ENCODE assay signal across 8 cellular contexts in genomic region chr11:10807629-10808552, GRCh38. TPM values are rescaled to one million over a fixed set of nuclear protein-coding genes. Genes with fewer than 3 reads are reported as not detected.
DNase-seq lines count a peak whose midpoint lies in the region; ATAC-seq and TF ChIP-seq lines count a peak whose summit lies in the region.

No MANE protein-coding gene starts in this region.

- intact Hi-C loops in naive thymus-derived CD4-positive, alpha-beta T cell (cut with micrococcal nuclease), result loop anchor here (1.0 to 5.0 kb wide), 12 partner anchors 16 to 1035 kb away; partner anchors contain the start of genes CTR9 (in 2 of the 2), ZBED5 (in 2 of the 2), AMPD3 (in 1 of the 2) and GALNT18 (in 1 of the 2)

- H3K36me3 Mint-ChIP-seq in activated T-cell treated with anti-CD3 and anti-CD28 coated beads, Interleukin-2, amount 50 U/mL, for 72 hours (ENCODE audit: insufficient read depth in 2 of 2), result peaks cover 27 to 43% of the 10 kb centered on the region in 2 donors
- peaks cover 7 to 43% (median 32%) of the 10 kb centered on the region in 5 donors for H3K36me3 Mint-ChIP-seq in naive thymus-derived CD4-positive, alpha-beta T cell

- H3K4me2 ChIP-seq in fibroblast of lung (ENCODE audit: extremely low read depth, insufficient read depth, low read length), result peak overlapping the region; percentile 89

- no peaks in the 10 kb centered on the region for H3K9me3 ChIP-seq in fibroblast of lung (ENCODE audit: control insufficient read depth, insufficient read depth, low read depth, low read length)
- H3K9me3 ChIP-seq in naive thymus-derived CD4-positive, alpha-beta T cell (ENCODE audit: control insufficient read depth in 2 of 3, low read length in 3 of 3), result no peaks in the 10 kb centered on the region

- peak; percentile 17 for ATAC-seq in HG02571 (IDR thresholded peaks at IDR 0.05; ENCODE audit: unreplicated experiment)
- ATAC-seq in activated T-cell treated with anti-CD3 and anti-CD28 coated beads, Interleukin-2, amount 50 U/mL, for 72 hours (replicated peaks in 1 of 2), result no peak
- ATAC-seq in naive thymus-derived CD4-positive, alpha-beta T cell, result no peak
- ATAC-seq in stimulated activated naive CD8-positive, alpha-beta T cell treated with anti-CD3 and anti-CD28 coated beads, Interleukin-15, Interleukin-2, amounts not matched to agents 100 U/mL and 50 U/mL, for 24 hours, result no peak

- peak overlapping the region; percentile 96 for H3K27ac ChIP-seq in fibroblast of lung (ENCODE audit: insufficient read depth, low read length)
- H3K27ac ChIP-seq in naive thymus-derived CD4-positive, alpha-beta T cell (ENCODE audit: low read depth, low read length), result peak overlapping the region; percentile 95

- peak overlapping the region; percentile 96 to 97 for H3K4me3 Mint-ChIP-seq in activated T-cell treated with anti-CD3 and anti-CD28 coated beads, Interleukin-2, amount 50 U/mL, for 72 hours
- peak overlapping the region; percentile 93 to 98 (median 97) for H3K4me3 Mint-ChIP-seq in naive thymus-derived CD4-positive, alpha-beta T cell

- H2AFZ ChIP-seq in fibroblast of lung (ENCODE audit: low read length), result no peak overlapping the region

- H3K79me2 ChIP-seq in fibroblast of lung (ENCODE audit: control insufficient read depth, insufficient read depth, low read length), result peaks cover 50% of the 10 kb centered on the region

- H3K27me3 ChIP-seq in fibroblast of lung (ENCODE audit: control insufficient read depth, insufficient read depth, low read length), result no peaks in the 10 kb centered on the region
- no peaks in the 10 kb centered on the region for H3K27me3 ChIP-seq in naive thymus-derived CD4-positive, alpha-beta T cell (ENCODE audit: control insufficient read depth in 2 of 2, insufficient read depth in 2 of 2, low read length in 2 of 2)

- peaks cover 11% of the 10 kb centered on the region for H3K36me3 ChIP-seq in fibroblast of lung (ENCODE audit: control insufficient read depth, insufficient read depth, low read length)
- peaks cover 36 to 53% (median 40%) of the 10 kb centered on the region in 3 experiments for H3K36me3 ChIP-seq in naive thymus-derived CD4-positive, alpha-beta T cell (ENCODE audit: control insufficient read depth in 2 of 3, insufficient read depth in 3 of 3, low read length in 3 of 3)

- H3K27me3 Mint-ChIP-seq in activated T-cell treated with anti-CD3 and anti-CD28 coated beads, Interleukin-2, amount 50 U/mL, for 72 hours (ENCODE audit: low read depth), result no peaks in the 10 kb centered on the region
- peaks cover 0 to 5% (median 0%) of the 10 kb centered on the region in 5 donors for H3K27me3 Mint-ChIP-seq in naive thymus-derived CD4-positive, alpha-beta T cell

- H3K9ac ChIP-seq in fibroblast of lung (ENCODE audit: insufficient read depth, low read length), result peak overlapping the region; percentile 96

- H3K4me1 Mint-ChIP-seq in activated T-cell treated with anti-CD3 and anti-CD28 coated beads, Interleukin-2, amount 50 U/mL, for 72 hours (ENCODE audit: low read depth), result peaks cover 53% of the 10 kb centered on the region
- H3K4me1 Mint-ChIP-seq in naive thymus-derived CD4-positive, alpha-beta T cell, result peaks cover 30 to 61% (median 48%) of the 10 kb centered on the region in 7 donors

- TF ChIP-seq CTCF in fibroblast of lung (conservative IDR thresholded peaks at IDR 0.05 in 1 of 2, IDR thresholded peaks at IDR 0.05 in 1 of 2; ENCODE audit: low read depth in 1 of 2, low read length in 2 of 2), result no peak

- CTCF ChIA-PET in naive thymus-derived CD4-positive, alpha-beta T cell (lab: Charles Lee), result interaction anchor here (0.6 to 2.3 kb wide), 9 partner anchors 15 to 124 kb away, joined by 3 to 10 read pairs (median 4); partner anchors contain the start of gene ZBED5

- DNase-seq in GDM1 (lab: John Stamatoyannopoulos, UW) (peak; percentile 44), NCI-H748 treated with DMSO at 0.1 percent for 48 hours (lab: John Stamatoyannopoulos, UW) (peak; percentile 24), fibroblast of lung (ENCODE audit: low read depth in 2 of 2) (peak; percentile 52 to 54), DMS79 (lab: John Stamatoyannopoulos, UW) (no peak)
- peak; percentile 42 to 51 for DNase-seq in activated T-cell treated with anti-CD3 and anti-CD28 coated beads, Interleukin-2, amount 50 U/mL, for 72 hours
- DNase-seq in naive thymus-derived CD4-positive, alpha-beta T cell, result peak; percentile 22 to 64 (median 45)
- DNase-seq in stimulated activated naive CD8-positive, alpha-beta T cell treated with anti-CD3 and anti-CD28 coated beads, Interleukin-15, Interleukin-2, amounts not matched to agents 100 U/mL and 50 U/mL, for 24 hours, result peak; percentile 47

- H3K4me3 ChIP-seq in fibroblast of lung (replicated peaks in 1 of 4; ENCODE audit: control extremely low read depth in 1 of 4, insufficient read depth in 1 of 4, low read depth in 3 of 4, low read length in 4 of 4), result peak overlapping the region; percentile 64 to 96 (median 94)
- peak overlapping the region; percentile 98 for H3K4me3 ChIP-seq in naive thymus-derived CD4-positive, alpha-beta T cell (ENCODE audit: low read length)

- H3K9me3 Mint-ChIP-seq in activated T-cell treated with anti-CD3 and anti-CD28 coated beads, Interleukin-2, amount 50 U/mL, for 72 hours, result no peaks in the 10 kb centered on the region
- H3K9me3 Mint-ChIP-seq in naive thymus-derived CD4-positive, alpha-beta T cell, result peaks cover 0 to 9% (median 0%) of the 10 kb centered on the region in 11 donors

- H3K27ac Mint-ChIP-seq in activated T-cell treated with anti-CD3 and anti-CD28 coated beads, Interleukin-2, amount 50 U/mL, for 72 hours, result peak overlapping the region; percentile 99
- peak overlapping the region; percentile 95 to 99 (median 98) for H3K27ac Mint-ChIP-seq in naive thymus-derived CD4-positive, alpha-beta T cell

- POLR2A ChIA-PET in naive thymus-derived CD4-positive, alpha-beta T cell (lab: Charles Lee), result interaction anchor here (0.8 to 6.5 kb wide), 29 partner anchors 9 to 1347 kb away, joined by 3 to 416 read pairs (median 8); partner anchors contain the start of genes CTR9, USP47, ZBED5 and ZNF143

- H3K4me1 ChIP-seq in fibroblast of lung (ENCODE audit: control insufficient read depth, extremely low read depth, insufficient read depth, low read length), result peaks cover 9% of the 10 kb centered on the region
- H3K4me1 ChIP-seq in naive thymus-derived CD4-positive, alpha-beta T cell (ENCODE audit: control insufficient read depth in 2 of 2, insufficient read depth in 2 of 2, low read length in 2 of 2), result peaks cover 29 to 41% of the 10 kb centered on the region in 2 donors

- H4K20me1 ChIP-seq in fibroblast of lung (ENCODE audit: control insufficient read depth, extremely low read depth, insufficient read depth, low read length), result peaks cover 3% of the 10 kb centered on the region

RNA-seq across cellular contexts. Expression of gene EIF4G2, which starts 0.8 kb away (rescaled TPM):
- 100 to 1,000 TPM; 807 to 864 TPM for total RNA-seq in activated T-cell treated with anti-CD3 and anti-CD28 coated beads, Interleukin-2, amount 50 U/mL, for 72 hours
- total RNA-seq in fibroblast of lung, result 599 and 964 TPM in 2 replicates
- polyA plus RNA-seq in fibroblast of lung, result 1,024 and 1,178 TPM in 2 replicates
- polyA plus RNA-seq in fibroblast of lung (2012), result 650 and 657 TPM in 2 replicates
- polyA minus RNA-seq in fibroblast of lung (ENCODE audit: low replicate concordance), result 561 and 1,024 TPM in 2 replicates
- total RNA-seq in naive thymus-derived CD4-positive, alpha-beta T cell, result 100 to 1,000 TPM; 596 to 843 (median 720) TPM
- polyA plus RNA-seq in naive thymus-derived CD4-positive, alpha-beta T cell, result 100 to 1,000 TPM; 320 to 532 TPM

RNA-seq across cellular contexts. Expression of gene ZBED5, which starts 50.0 kb away (rescaled TPM):
- 10 to 100 TPM; 46.1 to 46.4 TPM for total RNA-seq in activated T-cell treated with anti-CD3 and anti-CD28 coated beads, Interleukin-2, amount 50 U/mL, for 72 hours
- 22.6 and 29.4 TPM in 2 replicates for total RNA-seq in fibroblast of lung
- polyA plus RNA-seq in fibroblast of lung, result 54.2 and 61.3 TPM in 2 replicates
- polyA plus RNA-seq in fibroblast of lung (2012), result 22.2 and 30.6 TPM in 2 replicates
- 278 and 351 TPM in 2 replicates for polyA minus RNA-seq in fibroblast of lung (ENCODE audit: low replicate concordance)
- 100 to 1,000 TPM in 2 of 5 experiments, 10 to 100 TPM in 3; 56.7 to 146 (median 94.0) TPM for total RNA-seq in naive thymus-derived CD4-positive, alpha-beta T cell
- 10 to 100 TPM; 18.3 to 19.6 TPM for polyA plus RNA-seq in naive thymus-derived CD4-positive, alpha-beta T cell

RNA-seq across cellular contexts. Expression of gene CTR9, which starts 56.8 kb away (rescaled TPM):
- 10 to 100 TPM; 33.1 to 41.0 TPM for total RNA-seq in activated T-cell treated with anti-CD3 and anti-CD28 coated beads, Interleukin-2, amount 50 U/mL, for 72 hours
- 33.9 and 41.5 TPM in 2 replicates for total RNA-seq in fibroblast of lung
- polyA plus RNA-seq in fibroblast of lung, result 20.5 and 22.8 TPM in 2 replicates
- 35.7 and 36.6 TPM in 2 replicates for polyA plus RNA-seq in fibroblast of lung (2012)
- 3.3 and 4.3 TPM in 2 replicates for polyA minus RNA-seq in fibroblast of lung (ENCODE audit: low replicate concordance)
- total RNA-seq in naive thymus-derived CD4-positive, alpha-beta T cell, result 10 to 100 TPM; 23.8 to 64.0 (median 47.8) TPM
- polyA plus RNA-seq in naive thymus-derived CD4-positive, alpha-beta T cell, result 10 to 100 TPM; 54.3 to 70.3 TPM
